ENCODE assay signal across 1 cellular context in genomic region chr11:94823127-94823732, GRCh38.
TF ChIP-seq lines count a peak whose summit lies in the region.

No MANE protein-coding gene starts in this region.

TF ChIP-seq in H1, 55 proteins besides CTCF, POLR2A, EP300 and RAD21:
- TF ChIP-seq EGR1 (IDR thresholded peaks at IDR 0.05; ENCODE audit: borderline replicate concordance, low read depth, low read length) (no peak), MAFK (IDR thresholded peaks at IDR 0.05; ENCODE audit: low read depth, low read length) (peak; percentile 82)
